In genomic region chr20:62859721-62860120, GRCh38 we compare ENCODE assay signal across 10 cellular contexts. TPM values are rescaled to one million over a fixed set of nuclear protein-coding genes. Genes with fewer than 3 reads are reported as not detected.
A peak's percentile ranks its signal among the peaks of the same experiment; 100 is the strongest.
DNase-seq lines count a peak whose midpoint lies in the region; ATAC-seq and TF ChIP-seq lines count a peak whose summit lies in the region.
"Had no signal": no experiment of that assay in that cellular context is flagged by ENCODE, and none has a peak within 500 bp of the region (broad histone marks: within the 10 kb centered on the region; RNA-seq: fewer than 3 reads in every experiment).

No MANE protein-coding gene starts in this region.

- H3K36me3 Mint-ChIP-seq in Caco-2 (ENCODE audit: insufficient read depth, unreplicated experiment) (peaks cover 14% of the 10 kb centered on the region), MCF 10A (ENCODE audit: insufficient read depth, unreplicated experiment) (peaks cover 31% of the 10 kb centered on the region), neural crest cell (ENCODE audit: low read depth) (peaks cover 5% of the 10 kb centered on the region)

- BruUV-seq in Caco-2 (replicated peaks; lab: Mats Ljungman, UMichigan) = TSS peak; percentile 23
- BruUV-seq in MCF 10A (replicated peaks; lab: Mats Ljungman, UMichigan) = no TSS peak

- no peaks in the 10 kb centered on the region for H3K27me3 Mint-ChIP-seq in Caco-2 (ENCODE audit: insufficient read depth, unreplicated experiment)
- no peaks in the 10 kb centered on the region for H3K27me3 Mint-ChIP-seq in MCF 10A (ENCODE audit: insufficient read depth, unreplicated experiment)
- peaks cover 13% of the 10 kb centered on the region for H3K27me3 Mint-ChIP-seq in neural crest cell (ENCODE audit: low read depth)

- no peak for ATAC-seq in GM21737 (IDR thresholded peaks at IDR 0.05; ENCODE audit: unreplicated experiment)

- H3K9me3 Mint-ChIP-seq in Caco-2 (ENCODE audit: unreplicated experiment) = peaks cover 11% of the 10 kb centered on the region
- H3K9me3 Mint-ChIP-seq in MCF 10A (ENCODE audit: unreplicated experiment) = no peaks in the 10 kb centered on the region
- no peaks in the 10 kb centered on the region for H3K9me3 Mint-ChIP-seq in neural crest cell

- no peaks in the 10 kb centered on the region for H3K9me2 ChIP-seq in Loucy (replicated peaks; ENCODE audit: low read depth, low read length)

- H3K4me2 ChIP-seq in Loucy (ENCODE audit: low read depth, low read length, poor library complexity, severe bottlenecking) = peak overlapping the region; percentile 77

- H3K4me1 Mint-ChIP-seq in Caco-2 (ENCODE audit: low read depth, unreplicated experiment) (peaks cover 15% of the 10 kb centered on the region), MCF 10A (ENCODE audit: insufficient read depth, unreplicated experiment) (peaks cover 18% of the 10 kb centered on the region), neural crest cell (peaks cover 22% of the 10 kb centered on the region)

- H3K4me1 ChIP-seq in Caco-2 (peaks cover 14% of the 10 kb centered on the region), Loucy (ENCODE audit: insufficient read depth, low read length, poor library complexity, severe bottlenecking) (peaks cover 22% of the 10 kb centered on the region)
- H3K4me1 ChIP-seq: breast epithelium had no signal

- peaks cover 47% of the 10 kb centered on the region for H3K79me2 ChIP-seq in Loucy (ENCODE audit: insufficient read depth, low read length)

- TF ChIP-seq CTCF in Caco-2 (IDR thresholded peaks at IDR 0.05; ENCODE audit: insufficient read depth in 1 of 2, low read depth in 1 of 2, low read length in 1 of 2, severe bottlenecking in 1 of 2, unreplicated experiment in 1 of 2) = no peak
- no peak for TF ChIP-seq CTCF in Loucy (conservative IDR thresholded peaks at IDR 0.05; ENCODE audit: low read length)
- no peak for TF ChIP-seq CTCF in MCF 10A (IDR thresholded peaks at IDR 0.05; ENCODE audit: unreplicated experiment)
- TF ChIP-seq CTCF in neural crest cell (conservative IDR thresholded peaks at IDR 0.05) = no peak

- POLR2A ChIA-PET in Caco-2 (lab: Charles Lee) (no interaction called here), MCF 10A (lab: Yijun Ruan, JAX) (interaction anchor here (0.8 to 3.3 kb wide), 7 partner anchors 11 to 78 kb away, joined by 3 to 20 read pairs (median 4); partner anchors contain the start of genes GID8 and OGFR)

- no peaks in the 10 kb centered on the region for H3F3A ChIP-seq in Loucy (ENCODE audit: low read depth)

- H3K27ac Mint-ChIP-seq in Caco-2 (ENCODE audit: unreplicated experiment) (no peak overlapping the region), MCF 10A (ENCODE audit: low read depth, unreplicated experiment) (peak overlapping the region; percentile 5), neural crest cell (ENCODE audit: unreplicated experiment) (no peak overlapping the region)

- intact Hi-C loops in Caco-2 (cut with micrococcal nuclease; ENCODE audit: unreplicated experiment) = loop anchor here (5.0 kb wide), 1 partner anchor 52 kb away; no protein-coding TSS in a partner anchor
- intact Hi-C loops in MCF 10A (cut with micrococcal nuclease) = loop anchor here (5.0 kb wide), 1 partner anchor 37 kb away; no protein-coding TSS in a partner anchor

- H3K9ac ChIP-seq in Loucy (ENCODE audit: low read depth, low read length, poor library complexity, severe bottlenecking) = peak overlapping the region; percentile 80

- no peak overlapping the region for H2AFZ ChIP-seq in Loucy (ENCODE audit: low read length)

- DNase-seq in Caco-2 (no peak), MCF 10A (ENCODE audit: unreplicated experiment) (no peak), neural crest cell (ENCODE audit: low read depth, low spot score) (no peak), NCI-H1048 (lab: John Stamatoyannopoulos, UW) (no peak), medulla oblongata (ENCODE audit: extremely low spot score) (no peak), DMS53 (lab: John Stamatoyannopoulos, UW) (no peak)
- DNase-seq: NCI-H748 treated with DMSO at 0.1 percent for 48 hours had no signal

- H3K4me3 ChIP-seq in Caco-2 (ENCODE audit: low read depth, low read length) (no peak overlapping the region), Loucy (ENCODE audit: low read length, poor library complexity, severe bottlenecking) (peak overlapping the region; percentile 77)

- H3K36me3 ChIP-seq in Caco-2 (ENCODE audit: control insufficient read depth, insufficient read depth, low read length) (no peaks in the 10 kb centered on the region), Loucy (ENCODE audit: insufficient read depth, low read length) (peaks cover 6% of the 10 kb centered on the region; the same call in 1 of the 2 replicates)
- H3K36me3 ChIP-seq: breast epithelium had no signal

- H4K20me1 ChIP-seq in Loucy (ENCODE audit: insufficient read depth, low read length, poor library complexity, severe bottlenecking) = peaks cover 6% of the 10 kb centered on the region

- peak overlapping the region; percentile 65 for H3K4me3 Mint-ChIP-seq in Caco-2 (ENCODE audit: unreplicated experiment)
- peak overlapping the region; percentile 64 for H3K4me3 Mint-ChIP-seq in MCF 10A (ENCODE audit: unreplicated experiment)
- peak overlapping the region; percentile 75 for H3K4me3 Mint-ChIP-seq in neural crest cell

- no peaks in the 10 kb centered on the region for H3K27me3 ChIP-seq in Caco-2 (replicated peaks; ENCODE audit: control insufficient read depth, insufficient read depth, low read length)
- no peaks in the 10 kb centered on the region for H3K27me3 ChIP-seq in Loucy (ENCODE audit: insufficient read depth, low read length, poor library complexity, severe bottlenecking)
- H3K27me3 ChIP-seq: breast epithelium had no signal

- CTCF ChIA-PET in Caco-2 (lab: Charles Lee) = no interaction called here
- CTCF ChIA-PET in MCF 10A (lab: Yijun Ruan, JAX) = interaction anchor here (0.5 to 1.5 kb wide), 3 partner anchors 11 to 273 kb away, joined by 3 to 4 read pairs (median 3); no protein-coding TSS in a partner anchor

- peaks cover 12% of the 10 kb centered on the region for H3K9me3 ChIP-seq in Caco-2
- H3K9me3 ChIP-seq in Loucy (ENCODE audit: insufficient read depth, low read depth, low read length) = no peaks in the 10 kb centered on the region
- H3K9me3 ChIP-seq: breast epithelium had no signal

RNA-seq across cellular contexts. Expression of gene TCFL5, which starts 1.9 kb away (rescaled TPM):
- total RNA-seq in Caco-2 (2022) (14.6 and 15.1 TPM in 2 replicates), MCF 10A (2022) (10.8 and 12.8 TPM in 2 replicates), neural crest cell (17.5 and 17.6 TPM in 2 replicates)

RNA-seq across cellular contexts. Expression of gene COL9A3, which starts 42.9 kb away (rescaled TPM):
- 6.4 and 7.9 TPM in 2 replicates for total RNA-seq in Caco-2 (2022)
- total RNA-seq in MCF 10A (2022) = not detected in 2 replicates
- 3.8 and 4.6 TPM in 2 replicates for total RNA-seq in neural crest cell

RNA-seq across cellular contexts. Expression of gene OGFR, which starts 55.1 kb away (rescaled TPM):
- total RNA-seq in Caco-2 (2022) (78.2 and 84.7 TPM in 2 replicates), MCF 10A (2022) (28.8 and 31.0 TPM in 2 replicates), neural crest cell (36.7 and 38.5 TPM in 2 replicates)
